ENCODE assay signal across 11 cellular contexts in the genomic region with DNA sequence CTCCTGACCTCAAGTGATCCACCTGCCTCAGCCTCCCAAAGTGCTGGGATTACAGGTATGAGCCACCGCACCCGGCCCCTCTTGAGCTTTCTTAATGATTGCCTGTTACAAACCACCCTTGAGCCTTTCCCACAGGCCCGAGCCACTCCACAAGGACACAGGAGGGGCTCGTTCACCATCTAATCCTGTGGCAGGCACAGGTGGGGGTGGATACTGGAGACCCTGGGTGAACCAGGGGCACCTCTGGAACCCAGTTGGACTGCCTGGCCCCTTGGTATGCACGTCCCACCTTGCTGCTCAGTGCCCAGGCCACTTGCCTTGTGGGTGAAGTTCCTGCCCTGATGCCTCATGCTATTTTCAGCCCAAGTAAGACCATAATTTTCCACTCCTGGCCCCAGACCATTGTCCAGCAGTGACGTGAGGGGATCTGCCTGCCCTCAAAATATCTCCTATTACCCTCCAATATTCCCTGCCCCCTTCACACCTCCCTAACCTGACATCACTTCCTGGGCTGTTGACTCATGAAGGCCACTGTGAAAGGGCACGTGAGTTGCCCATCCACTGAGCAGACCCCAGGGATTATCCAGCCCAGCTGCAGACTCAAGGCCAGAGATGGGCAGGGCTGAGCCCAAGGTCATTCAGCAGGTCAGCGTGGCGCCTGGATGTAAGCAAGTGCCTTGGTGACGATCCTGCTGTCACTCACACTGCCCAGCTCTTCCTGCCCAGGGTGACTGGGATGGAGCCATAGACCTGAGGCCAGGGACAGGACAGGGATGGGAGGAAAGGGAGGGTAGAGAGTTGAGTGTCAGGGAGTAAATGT. TPM values are rescaled to one million over a fixed set of nuclear protein-coding genes. Genes with fewer than 3 reads are reported as not detected.
DNase-seq lines count a peak whose midpoint lies in the region; ATAC-seq and TF ChIP-seq lines count a peak whose summit lies in the region.
"Had no signal": no experiment of that assay in that cellular context is flagged by ENCODE, and none has a peak within 500 bp of the region (broad histone marks: within the 10 kb centered on the region; RNA-seq: fewer than 3 reads in every experiment).

No MANE protein-coding gene starts in this region.

- no peaks in the 10 kb centered on the region for H3K36me3 Mint-ChIP-seq in activated CD4-positive, alpha-beta memory T cell treated with anti-CD3 and anti-CD28 coated beads, Interleukin-2, amount 10 ng/mL, durations not matched to agents 7 days and 5 days (ENCODE audit: low read depth)
- H3K36me3 Mint-ChIP-seq: neural progenitor cell had no signal

- H3K4me1 Mint-ChIP-seq in activated CD4-positive, alpha-beta memory T cell treated with anti-CD3 and anti-CD28 coated beads, Interleukin-2, amount 10 ng/mL, durations not matched to agents 7 days and 5 days: peaks cover 3% of the 10 kb centered on the region

- TF ChIP-seq CTCF in choroid plexus epithelial cell (conservative IDR thresholded peaks at IDR 0.05; ENCODE audit: low read depth, low read length): no peak
- no peak for TF ChIP-seq CTCF in thoracic aorta (IDR thresholded peaks at IDR 0.05)

- DNase-seq in M059J (ENCODE audit: low read depth) (peak; percentile 55), choroid plexus epithelial cell (ENCODE audit: low read depth) (peak; percentile 43), right cardiac atrium (peak; percentile 38 to 62 (median 61)), thoracic aorta (ENCODE audit: low spot score) (peak; percentile 35), DMS114 treated with DMSO at 0.1 percent for 48 hours (lab: John Stamatoyannopoulos, UW; ENCODE audit: unreplicated experiment) (no peak), left lobe of liver (ENCODE audit: low spot score) (no peak), HUDEP-2 (lab: John Stamatoyannopoulos, UW; ENCODE audit: unreplicated experiment in 76 of 76) (no peak)
- DNase-seq in activated CD4-positive, alpha-beta memory T cell treated with anti-CD3 and anti-CD28 coated beads, Interleukin-2, amount 10 ng/mL, durations not matched to agents 7 days and 5 days: no peak

- intact Hi-C loops in right cardiac atrium (cut with DNase I): loop anchor here in 1 of 4 donors (10.0 kb wide), 1 partner anchor 403 kb away; no protein-coding TSS in a partner anchor

- POLR2A ChIA-PET in activated CD4-positive, alpha-beta memory T cell treated with anti-CD3 and anti-CD28 coated beads, Interleukin-2, amount 10 ng/mL, durations not matched to agents 7 days and 5 days (lab: Charles Lee): no interaction called here

- H3K27ac ChIP-seq in right cardiac atrium (ENCODE audit: low read length) (peak overlapping the region; percentile 27), thoracic aorta (peak overlapping the region; percentile 43 to 57)
- H3K27ac ChIP-seq: neural progenitor cell had no signal

- H3K9me3 ChIP-seq in right cardiac atrium (ENCODE audit: control insufficient read depth, low read length): no peaks in the 10 kb centered on the region
- H3K9me3 ChIP-seq in thoracic aorta: no peaks in the 10 kb centered on the region
- H3K9me3 ChIP-seq: tibial artery had no signal

- H3K4me3 ChIP-seq in choroid plexus epithelial cell (ENCODE audit: low read depth, low read length) (no peak overlapping the region), right cardiac atrium (ENCODE audit: low read length) (no peak overlapping the region), thoracic aorta (no peak overlapping the region)
- H3K4me3 ChIP-seq: neural progenitor cell, tibial artery had no signal

- H3K4me3 Mint-ChIP-seq in activated CD4-positive, alpha-beta memory T cell treated with anti-CD3 and anti-CD28 coated beads, Interleukin-2, amount 10 ng/mL, durations not matched to agents 7 days and 5 days: no peak overlapping the region
- H3K4me3 Mint-ChIP-seq: neural progenitor cell had no signal

- H3K27me3 ChIP-seq in right cardiac atrium (ENCODE audit: control insufficient read depth, insufficient read depth) (no peaks in the 10 kb centered on the region), thoracic aorta (replicated peaks; ENCODE audit: insufficient read depth) (no peaks in the 10 kb centered on the region)
- H3K27me3 ChIP-seq: neural progenitor cell, tibial artery had no signal

- H3K27me3 Mint-ChIP-seq in activated CD4-positive, alpha-beta memory T cell treated with anti-CD3 and anti-CD28 coated beads, Interleukin-2, amount 10 ng/mL, durations not matched to agents 7 days and 5 days: peaks cover 6% of the 10 kb centered on the region

- H3K4me1 ChIP-seq in right cardiac atrium (ENCODE audit: control insufficient read depth, insufficient read depth, low read length) (peaks cover 16% of the 10 kb centered on the region), thoracic aorta (ENCODE audit: control insufficient read depth in 1 of 2, low read depth in 2 of 2) (peaks cover 7 to 53% of the 10 kb centered on the region in 2 donors)
- H3K4me1 ChIP-seq: neural progenitor cell had no signal

- no peaks in the 10 kb centered on the region for H3K36me3 ChIP-seq in thoracic aorta
- H3K36me3 ChIP-seq: neural progenitor cell, tibial artery had no signal

- no peak overlapping the region for H3K27ac Mint-ChIP-seq in activated CD4-positive, alpha-beta memory T cell treated with anti-CD3 and anti-CD28 coated beads, Interleukin-2, amount 10 ng/mL, durations not matched to agents 7 days and 5 days

- CTCF ChIA-PET in activated CD4-positive, alpha-beta memory T cell treated with anti-CD3 and anti-CD28 coated beads, Interleukin-2, amount 10 ng/mL, durations not matched to agents 7 days and 5 days (lab: Charles Lee): interaction anchor here (0.7 to 1.1 kb wide), 5 partner anchors 52 to 410 kb away, joined by 3 to 7 read pairs (median 3); no protein-coding TSS in a partner anchor

- ATAC-seq in right cardiac atrium (peak; percentile 10 to 55), thoracic aorta (ENCODE audit: insufficient number of reproducible peaks, low FRiP score, low read depth) (peak; percentile 11), left lobe of liver (no peak)
- ATAC-seq: activated CD4-positive, CD25-positive, alpha-beta regulatory T cell treated with anti-CD3 and anti-CD28 coated beads, Interleukin-2, amount 50 U/mL, for 24 hours had no signal

- WGBS in right cardiac atrium: 74% methylated on average over 10 of the region's 10 CpGs

- no peaks in the 10 kb centered on the region for H3K9me3 Mint-ChIP-seq in activated CD4-positive, alpha-beta memory T cell treated with anti-CD3 and anti-CD28 coated beads, Interleukin-2, amount 10 ng/mL, durations not matched to agents 7 days and 5 days
- H3K9me3 Mint-ChIP-seq: neural progenitor cell had no signal

RNA-seq across cellular contexts. Expression of gene P2RY2, which starts 19.6 kb away (rescaled TPM):
- total RNA-seq in M059J (2014; rRNA removed; shearing (Covaris generic)): 0.30 and 0.84 TPM in 2 replicates
- total RNA-seq in right cardiac atrium (10 to 100 TPM in 1 of 4 donors, 1 to 10 TPM in 3; 5.5 to 15.1 (median 9.2) TPM), thoracic aorta (1 to 10 TPM; 3.5 to 5.7 TPM), left lobe of liver (6.0 TPM)
- polyA plus RNA-seq in right cardiac atrium: 5.4 TPM
- total RNA-seq in activated CD4-positive, alpha-beta memory T cell treated with anti-CD3 and anti-CD28 coated beads, Interleukin-2, amount 10 ng/mL, durations not matched to agents 7 days and 5 days: not detected

RNA-seq across cellular contexts. Expression of gene P2RY6, which starts 34.5 kb away (rescaled TPM):
- 3.3 and 5.6 TPM in 2 replicates for total RNA-seq in M059J (2014; rRNA removed; shearing (Covaris generic))
- total RNA-seq in right cardiac atrium (1 to 10 TPM in 3 of 4 donors, under 1 TPM in 1; 0.96 to 2.7 (median 2.0) TPM), thoracic aorta (10 to 100 TPM in 1 of 2 donors, 1 to 10 TPM in 1; 7.7 to 13.4 TPM), left lobe of liver (0.25 TPM)
- polyA plus RNA-seq in right cardiac atrium: 0.70 TPM
- not detected for total RNA-seq in activated CD4-positive, alpha-beta memory T cell treated with anti-CD3 and anti-CD28 coated beads, Interleukin-2, amount 10 ng/mL, durations not matched to agents 7 days and 5 days

Comparison
In these comparisons a context has a peak if more than half of its experiments do, and no peak if none do; other contexts are left out.
1. DNase-seq: peak in M059J (single experiment), choroid plexus epithelial cell (single experiment), right cardiac atrium (3 of 3) and thoracic aorta (single experiment); none in DMS114 treated with DMSO at 0.1 percent for 48 hours (single experiment), activated CD4-positive, alpha-beta memory T cell treated with anti-CD3 and anti-CD28 coated beads, Interleukin-2, amount 10 ng/mL, durations not matched to agents 7 days and 5 days (single experiment), left lobe of liver (single experiment) and HUDEP-2 (0 of 76).